In genomic region chr2:217604527-217605279, GRCh38 we compare ENCODE assay signal across 20 cellular contexts.
DNase-seq lines count a peak whose midpoint lies in the region; ATAC-seq and TF ChIP-seq lines count a peak whose summit lies in the region.
"Had no signal": no experiment of that assay in that cellular context is flagged by ENCODE, and none has a peak within 500 bp of the region (broad histone marks: within the 10 kb centered on the region; RNA-seq: fewer than 3 reads in every experiment).

No MANE protein-coding gene starts in this region.

- H3K27ac Mint-ChIP-seq in activated T-helper 2 cell treated with anti-CD3 and anti-CD28 coated beads, Interferon-gamma antibody, Interleukin-2, Interleukin-4, amounts not matched to agents 10 μg/mL and 5 μg/mL and 100 μg/mL, durations not matched to agents 14 hours and 24 hours and 36 hours: no peak overlapping the region
- H3K27ac Mint-ChIP-seq: CD8-positive, alpha-beta T cell; HFFc6; natural killer cell had no signal

- no peak overlapping the region for H3K4me3 Mint-ChIP-seq in activated T-helper 2 cell treated with anti-CD3 and anti-CD28 coated beads, Interferon-gamma antibody, Interleukin-2, Interleukin-4, amounts not matched to agents 10 μg/mL and 5 μg/mL and 100 μg/mL, durations not matched to agents 14 hours and 24 hours and 36 hours (ENCODE audit: low read depth)
- H3K4me3 Mint-ChIP-seq: CD8-positive, alpha-beta T cell; HFFc6; natural killer cell had no signal

- H3K36me3 ChIP-seq in gastrocnemius medialis: no peaks in the 10 kb centered on the region
- H3K36me3 ChIP-seq: suprapubic skin had no signal

- TF ChIP-seq CTCF in gastrocnemius medialis (IDR thresholded peaks at IDR 0.05 in 4 of 5, conservative IDR thresholded peaks at IDR 0.05 in 1 of 5): no peak

- H3K27ac ChIP-seq in gastrocnemius medialis: peak overlapping the region; percentile 39 to 60 (median 53)
- H3K27ac ChIP-seq: suprapubic skin had no signal

- TF ChIP-seq POLR2A in gastrocnemius medialis (IDR thresholded peaks at IDR 0.05): no peak

- H3K36me3 Mint-ChIP-seq in activated T-helper 2 cell treated with anti-CD3 and anti-CD28 coated beads, Interferon-gamma antibody, Interleukin-2, Interleukin-4, amounts not matched to agents 10 μg/mL and 5 μg/mL and 100 μg/mL, durations not matched to agents 14 hours and 24 hours and 36 hours (ENCODE audit: low read depth): no peaks in the 10 kb centered on the region
- H3K36me3 Mint-ChIP-seq: CD8-positive, alpha-beta T cell; natural killer cell had no signal

- H3K4me3 ChIP-seq in gastrocnemius medialis: no peak overlapping the region
- H3K4me3 ChIP-seq: K562, lung, suprapubic skin had no signal

- ATAC-seq in gastrocnemius medialis: peak; percentile 82 to 83
- ATAC-seq: CD8-positive, alpha-beta T cell; K562; natural killer cell had no signal

- H3K27me3 ChIP-seq in gastrocnemius medialis: no peaks in the 10 kb centered on the region
- H3K27me3 ChIP-seq: suprapubic skin had no signal

- peak; percentile 14 for DNase-seq in GM03348 (ENCODE audit: low spot score)
- peak; percentile 24 for DNase-seq in amniotic epithelial cell (ENCODE audit: low read depth)
- peak; percentile 69 for DNase-seq in islet precursor cell
- DNase-seq in gastrocnemius medialis: peak; percentile 37 to 59
- DNase-seq in iPS-NIHi11 (ENCODE audit: low spot score): no peak
- no peak for DNase-seq in activated T-helper 2 cell treated with anti-CD3 and anti-CD28 coated beads, Interferon-gamma antibody, Interleukin-2, Interleukin-4, amounts not matched to agents 10 μg/mL and 5 μg/mL and 100 μg/mL, durations not matched to agents 14 hours and 24 hours and 36 hours (ENCODE audit: low spot score)
- no peak for DNase-seq in NCI-H526 treated with DMSO at 0.1 percent for 48 hours (lab: John Stamatoyannopoulos, UW)
- DNase-seq: activated CD8-positive, alpha-beta memory T cell treated with anti-CD3 and anti-CD28 coated beads, Interleukin-2, amount 50 U/mL, for 4 hours; activated effector memory CD4-positive, alpha-beta T cell treated with anti-CD3 and anti-CD28 coated beads, Interleukin-2, amount 50 U/mL, for 16 hours; CD8-positive, alpha-beta T cell; DMS79 treated with DMSO at 0.1 percent for 48 hours; effector memory CD4-positive, alpha-beta T cell; HFFc6; natural killer cell; NCI-H1694 treated with DMSO at 0.1 percent for 48 hours; NCI-H345; RPMI8226 had no signal

- in situ Hi-C loops in gastrocnemius medialis (cut with MboI; ENCODE audit: low sequenced_read_pairs in 4 of 4): no loop called here

- intact Hi-C loops in gastrocnemius medialis (cut with DNase I; ENCODE audit: low total_unique reads): no loop called here
- intact Hi-C loops in activated T-helper 2 cell treated with anti-CD3 and anti-CD28 coated beads, Interferon-gamma antibody, Interleukin-2, Interleukin-4, amounts not matched to agents 10 μg/mL and 5 μg/mL and 100 μg/mL, durations not matched to agents 14 hours and 24 hours and 36 hours (cut with micrococcal nuclease): no loop called here

- H3K9me3 Mint-ChIP-seq in activated T-helper 2 cell treated with anti-CD3 and anti-CD28 coated beads, Interferon-gamma antibody, Interleukin-2, Interleukin-4, amounts not matched to agents 10 μg/mL and 5 μg/mL and 100 μg/mL, durations not matched to agents 14 hours and 24 hours and 36 hours: no peaks in the 10 kb centered on the region
- H3K9me3 Mint-ChIP-seq: CD8-positive, alpha-beta T cell; HFFc6; natural killer cell had no signal

- H3K4me1 Mint-ChIP-seq in activated T-helper 2 cell treated with anti-CD3 and anti-CD28 coated beads, Interferon-gamma antibody, Interleukin-2, Interleukin-4, amounts not matched to agents 10 μg/mL and 5 μg/mL and 100 μg/mL, durations not matched to agents 14 hours and 24 hours and 36 hours (ENCODE audit: low read depth): peaks cover 6% of the 10 kb centered on the region

- peaks cover 15 to 17% of the 10 kb centered on the region in 2 donors for H3K4me1 ChIP-seq in gastrocnemius medialis
- H3K4me1 ChIP-seq: suprapubic skin had no signal

- no peaks in the 10 kb centered on the region for H3K9me3 ChIP-seq in gastrocnemius medialis
- H3K9me3 ChIP-seq: suprapubic skin had no signal

- no peaks in the 10 kb centered on the region for H3K27me3 Mint-ChIP-seq in activated T-helper 2 cell treated with anti-CD3 and anti-CD28 coated beads, Interferon-gamma antibody, Interleukin-2, Interleukin-4, amounts not matched to agents 10 μg/mL and 5 μg/mL and 100 μg/mL, durations not matched to agents 14 hours and 24 hours and 36 hours (ENCODE audit: low read depth)

Comparison
In these comparisons a context has a peak if more than half of its experiments do, and no peak if none do; other contexts are left out.
1. DNase-seq: peak in GM03348 (single experiment), amniotic epithelial cell (single experiment), islet precursor cell (single experiment) and gastrocnemius medialis (2 of 2); none in iPS-NIHi11 (single experiment), activated T-helper 2 cell treated with anti-CD3 and anti-CD28 coated beads, Interferon-gamma antibody, Interleukin-2, Interleukin-4, amounts not matched to agents 10 μg/mL and 5 μg/mL and 100 μg/mL, durations not matched to agents 14 hours and 24 hours and 36 hours (single experiment) and NCI-H526 treated with DMSO at 0.1 percent for 48 hours (single experiment).